27 cellular contexts compared by ENCODE assay signal in genomic region chr15:71066983-71067382, GRCh38. TPM values are rescaled to one million over a fixed set of nuclear protein-coding genes. Genes with fewer than 3 reads are reported as not detected.
DNase-seq lines count a peak whose midpoint lies in the region; ATAC-seq, FAIRE-seq and TF ChIP-seq lines count a peak whose summit lies in the region.
"Had no signal": no experiment of that assay in that cellular context is flagged by ENCODE, and none has a peak within 500 bp of the region (broad histone marks: within the 10 kb centered on the region; RNA-seq: fewer than 3 reads in every experiment).

No MANE protein-coding gene starts in this region.

- H3K9ac ChIP-seq in GM23248 (peak overlapping the region; percentile 55), H9 (ENCODE audit: extremely low read depth, insufficient read length, low read length) (no peak overlapping the region)

- TF ChIP-seq EP300 in A549 (IDR thresholded peaks at IDR 0.05): no peak

- H3K79me2 ChIP-seq in GM23248 (ENCODE audit: insufficient read depth): no peaks in the 10 kb centered on the region
- no peaks in the 10 kb centered on the region for H3K79me2 ChIP-seq in H9 (ENCODE audit: insufficient read depth, low read length)

- no peaks in the 10 kb centered on the region for H3K4me1 ChIP-seq in A549
- peaks cover 53% of the 10 kb centered on the region for H3K4me1 ChIP-seq in GM23248 (ENCODE audit: insufficient read depth)
- no peaks in the 10 kb centered on the region for H3K4me1 ChIP-seq in right cardiac atrium (ENCODE audit: control insufficient read depth, insufficient read depth, low read length)
- H3K4me1 ChIP-seq in H9 (ENCODE audit: insufficient read depth, low read length): no peaks in the 10 kb centered on the region
- H3K4me1 ChIP-seq: esophagus squamous epithelium, SJSA1 had no signal

- H2AK5ac ChIP-seq in H9 (ENCODE audit: insufficient read length, low read length): no peak overlapping the region

- in situ Hi-C loops in GM23248 (cut with MboI): no loop called here

- no peaks in the 10 kb centered on the region for H3K36me3 ChIP-seq in GM23248 (ENCODE audit: low read depth)
- H3K36me3 ChIP-seq: esophagus squamous epithelium, SJSA1 had no signal

- no peak overlapping the region for H4K8ac ChIP-seq in H9 (replicated peaks; ENCODE audit: insufficient read length, low read depth, low read length)

- no peak overlapping the region for H3K14ac ChIP-seq in H9 (ENCODE audit: insufficient read depth, low read length)

- H3K4me2 ChIP-seq in A549 (no peak overlapping the region), GM23248 (ENCODE audit: unreplicated experiment) (peak overlapping the region; percentile 32), H9 (ENCODE audit: insufficient read depth, insufficient read length, low read length) (no peak overlapping the region)

- H4K20me1 ChIP-seq in GM23248 (ENCODE audit: insufficient read depth) (no peaks in the 10 kb centered on the region), H9 (ENCODE audit: control insufficient read depth, insufficient read depth, insufficient read length) (no peaks in the 10 kb centered on the region)

- no peaks in the 10 kb centered on the region for H3K36me3 Mint-ChIP-seq in activated naive CD4-positive, alpha-beta T cell treated with anti-CD3 and anti-CD28 coated beads, Interleukin-2, amount 50 U/mL, for 72 hours
- H3K36me3 Mint-ChIP-seq in H9 (ENCODE audit: insufficient read depth in 1 of 3, low read depth in 3 of 3): no peaks in the 10 kb centered on the region; a peak in 1 of 7 replicates
- H3K36me3 Mint-ChIP-seq: type B pancreatic cell had no signal

- H3K18ac ChIP-seq in H9 (ENCODE audit: insufficient read length, low read depth, low read length): no peak overlapping the region

- H3K9me2 ChIP-seq in GM23248 (ENCODE audit: insufficient read depth): no peaks in the 10 kb centered on the region

- H3K27me3 ChIP-seq in GM23248 (replicated peaks; ENCODE audit: insufficient read depth) (no peaks in the 10 kb centered on the region), right cardiac atrium (ENCODE audit: control insufficient read depth, insufficient read depth) (no peaks in the 10 kb centered on the region), H9 (ENCODE audit: insufficient read depth, low read length) (peaks cover 2% of the 10 kb centered on the region; the same call in 1 of the 2 replicates)
- H3K27me3 ChIP-seq: esophagus squamous epithelium, SJSA1 had no signal

- no peaks in the 10 kb centered on the region; the same call in 1 of the 2 replicates for H3K27me3 Mint-ChIP-seq in H9 (ENCODE audit: low read depth)
- H3K27me3 Mint-ChIP-seq: type B pancreatic cell had no signal

- H4K91ac ChIP-seq in H9 (ENCODE audit: insufficient read length, low read depth, low read length): no peak overlapping the region

- CTCF ChIA-PET in A549 (lab: Yijun Ruan, JAX): interaction anchor here (0.5 kb wide), 1 partner anchor 26 kb away, joined by 3 read pairs; no protein-coding TSS in a partner anchor

- no peak overlapping the region for H2BK15ac ChIP-seq in H9 (ENCODE audit: low read depth, low read length)

- H3K4ac ChIP-seq in H9 (ENCODE audit: low read depth, low read length): no peak overlapping the region

- TF ChIP-seq CTCF in A549 (IDR thresholded peaks at IDR 0.05) (no peak), cardiac fibroblast (IDR thresholded peaks at IDR 0.05; ENCODE audit: low read depth, low read length) (no peak), H9 (conservative IDR thresholded peaks at IDR 0.05) (no peak)

- H3K27ac ChIP-seq in A549 (no peak overlapping the region), GM23248 (peak overlapping the region; percentile 88), right cardiac atrium (ENCODE audit: low read length) (no peak overlapping the region), H9 (ENCODE audit: insufficient read length, low read depth, low read length) (no peak overlapping the region)
- H3K27ac ChIP-seq: esophagus squamous epithelium, SJSA1 had no signal

- WGBS in A549 (ENCODE audit: missing lambda C conversion rate): 85% methylated on average over 5 of the region's 5 CpGs
- WGBS in GM23248 (ENCODE audit: low coverage in 1 of 2, low lambda C conversion rate in 2 of 2, missing lambda C conversion rate in 2 of 2), 2 experiments: 2 to 5% methylated on average over 5 of the region's 5 CpGs
- 74% methylated on average over 5 of the region's 5 CpGs for WGBS in right cardiac atrium
- whole genome bisulfite sequencing in H9 (ENCODE audit: extremely low coverage, insufficient read length, low lambda C conversion rate): no CpG with 5 or more reads among the region's 5 CpGs

- no peaks in the 10 kb centered on the region for H3K4me1 Mint-ChIP-seq in H9
- H3K4me1 Mint-ChIP-seq: activated B cell treated with CpG ODN at 0.5 μM for 24 hours; activated naive CD8-positive, alpha-beta T cell treated with anti-CD3 and anti-CD28 coated beads, Interleukin-2, amount 50 U/mL, for 24 hours; activated T-helper 17 cell treated with anti-CD3 and anti-CD28 coated beads, Interleukin-2, amount 50 U/mL, for 72 hours; neural crest cell had no signal

- no peak overlapping the region for H3T11ph ChIP-seq in H9 (ENCODE audit: low read length)

- H3K79me1 ChIP-seq in H9 (ENCODE audit: insufficient read depth, low read depth, low read length, poor library complexity, severe bottlenecking): no peaks in the 10 kb centered on the region

- H3K4me3 Mint-ChIP-seq in H9: no peak overlapping the region
- H3K4me3 Mint-ChIP-seq: activated B cell treated with CpG ODN at 0.5 μM for 24 hours; activated naive CD8-positive, alpha-beta T cell treated with anti-CD3 and anti-CD28 coated beads, Interleukin-2, amount 50 U/mL, for 24 hours; activated T-helper 17 cell treated with anti-CD3 and anti-CD28 coated beads, Interleukin-2, amount 50 U/mL, for 72 hours; neural crest cell; stimulated activated naive CD8-positive, alpha-beta T cell treated with anti-CD3 and anti-CD28 coated beads, Interleukin-15, Interleukin-2, amounts not matched to agents 100 ng/mL and 50 ng/mL, for 24 hours; type B pancreatic cell had no signal

- no peaks in the 10 kb centered on the region for H3K9me3 ChIP-seq in A549
- no peaks in the 10 kb centered on the region for H3K9me3 ChIP-seq in GM23248 (ENCODE audit: low read depth)
- H3K9me3 ChIP-seq in right cardiac atrium (ENCODE audit: control insufficient read depth, low read length): no peaks in the 10 kb centered on the region
- H3K9me3 ChIP-seq in H9 (ENCODE audit: control insufficient read depth, low read depth, low read length): no peaks in the 10 kb centered on the region
- H3K9me3 ChIP-seq: esophagus squamous epithelium, SJSA1 had no signal

- no peak overlapping the region for H2BK20ac ChIP-seq in H9 (ENCODE audit: low read depth, low read length, poor library complexity, severe bottlenecking)

- no peak overlapping the region for H2BK5ac ChIP-seq in H9 (ENCODE audit: insufficient read length, low read length)

- no peaks in the 10 kb centered on the region for H3K23me2 ChIP-seq in H9 (ENCODE audit: insufficient read length, low read depth, low read length, poor library complexity, severe bottlenecking)

- H2BK120ac ChIP-seq in H9 (ENCODE audit: low read depth, low read length, poor library complexity, severe bottlenecking): no peak overlapping the region

- TF ChIP-seq POLR2A in A549 (IDR thresholded peaks at IDR 0.05; ENCODE audit: low read length) (no peak), H54 (IDR thresholded peaks at IDR 0.05; ENCODE audit: low read depth, low read length) (no peak)

- no peak overlapping the region for H2BK12ac ChIP-seq in H9 (ENCODE audit: insufficient read length, low read depth, low read length)

- FAIRE-seq in A549 (lab: Jason Lieb, UNC): peak; percentile 13
- FAIRE-seq in H54 (lab: Jason Lieb, UNC): no peak

- peaks cover 20% of the 10 kb centered on the region for H3F3A ChIP-seq in GM23248 (ENCODE audit: insufficient read depth)

- H3K9me3 Mint-ChIP-seq in activated naive CD4-positive, alpha-beta T cell treated with anti-CD3 and anti-CD28 coated beads, Interleukin-2, amount 50 U/mL, for 72 hours: peaks cover 0 to 5% of the 10 kb centered on the region in 2 donors
- H3K9me3 Mint-ChIP-seq in H9: no peaks in the 10 kb centered on the region; a peak in 1 of 5 replicates
- H3K9me3 Mint-ChIP-seq: activated B cell treated with CpG ODN at 0.5 μM for 24 hours; activated naive CD8-positive, alpha-beta T cell treated with anti-CD3 and anti-CD28 coated beads, Interleukin-2, amount 50 U/mL, for 24 hours; activated T-helper 17 cell treated with anti-CD3 and anti-CD28 coated beads, Interleukin-2, amount 50 U/mL, for 72 hours; stimulated activated naive CD8-positive, alpha-beta T cell treated with anti-CD3 and anti-CD28 coated beads, Interleukin-15, Interleukin-2, amounts not matched to agents 100 ng/mL and 50 ng/mL, for 24 hours; type B pancreatic cell had no signal

- POLR2A ChIA-PET in A549 (lab: Yijun Ruan, JAX): no interaction called here

- H3K23ac ChIP-seq in H9 (ENCODE audit: insufficient read length, low read depth, low read length): no peak overlapping the region

- H3K56ac ChIP-seq in H9 (ENCODE audit: insufficient read length, low read depth, low read length): no peak overlapping the region

- ATAC-seq in A549 (no peak), right cardiac atrium (peak; percentile 55 to 56)
- ATAC-seq in activated naive CD4-positive, alpha-beta T cell treated with anti-CD3 and anti-CD28 coated beads, Interleukin-2, amount 50 U/mL, for 72 hours: no peak
- ATAC-seq: activated naive CD8-positive, alpha-beta T cell treated with anti-CD3 and anti-CD28 coated beads, Interleukin-2, amount 50 U/mL, for 24 hours; activated T-helper 17 cell treated with anti-CD3 and anti-CD28 coated beads, Interleukin-2, amount 50 U/mL, for 72 hours had no signal

- intact Hi-C loops in right cardiac atrium (cut with DNase I): loop anchor here in 1 of 4 donors (10.0 kb wide), 1 partner anchor 342 kb away; no protein-coding TSS in a partner anchor

- TF ChIP-seq RAD21 in A549 (conservative IDR thresholded peaks at IDR 0.05 in 1 of 2, IDR thresholded peaks at IDR 0.05 in 1 of 2): no peak

- H3K4me3 ChIP-seq in A549 (no peak overlapping the region), GM23248 (no peak overlapping the region), cardiac fibroblast (replicated peaks in 1 of 2; ENCODE audit: low read depth in 2 of 2, low read length in 2 of 2) (no peak overlapping the region), right cardiac atrium (ENCODE audit: low read length) (no peak overlapping the region)
- H3K4me3 ChIP-seq: esophagus squamous epithelium, SJSA1 had no signal

- H3K27ac Mint-ChIP-seq in activated naive CD4-positive, alpha-beta T cell treated with anti-CD3 and anti-CD28 coated beads, Interleukin-2, amount 50 U/mL, for 72 hours: no peak overlapping the region
- H3K27ac Mint-ChIP-seq in H9: no peak overlapping the region
- H3K27ac Mint-ChIP-seq: activated B cell treated with CpG ODN at 0.5 μM for 24 hours; activated naive CD8-positive, alpha-beta T cell treated with anti-CD3 and anti-CD28 coated beads, Interleukin-2, amount 50 U/mL, for 24 hours; activated T-helper 17 cell treated with anti-CD3 and anti-CD28 coated beads, Interleukin-2, amount 50 U/mL, for 72 hours; stimulated activated naive CD8-positive, alpha-beta T cell treated with anti-CD3 and anti-CD28 coated beads, Interleukin-15, Interleukin-2, amounts not matched to agents 100 ng/mL and 50 ng/mL, for 24 hours; type B pancreatic cell had no signal

- DNase-seq in A549 (ENCODE audit: low read depth in 1 of 2, low spot score in 1 of 2) (no peak), GM23248 (peak; percentile 95), cardiac fibroblast (ENCODE audit: low read depth in 2 of 2) (peak; percentile 93 to 94), right cardiac atrium (peak in 1 of 3 donors; percentile 22), H54 (ENCODE audit: insufficient read length, low spot score) (no peak), KG1 (lab: John Stamatoyannopoulos, UW) (no peak), H9 (no peak)
- no peak for DNase-seq in activated naive CD4-positive, alpha-beta T cell treated with anti-CD3 and anti-CD28 coated beads, Interleukin-2, amount 50 U/mL, for 72 hours (ENCODE audit: low spot score in 2 of 2)
- DNase-seq: activated B cell treated with CpG ODN at 0.5 μM for 24 hours; activated CD8-positive, alpha-beta memory T cell treated with anti-CD3 and anti-CD28 coated beads for 24 hours; activated naive CD8-positive, alpha-beta T cell treated with anti-CD3 and anti-CD28 coated beads, Interleukin-2, amount 50 U/mL, for 24 hours; caudate nucleus; DND-41; esophagus squamous epithelium; hypothalamus; kidney glomerular epithelial cell; midbrain; NCI-H1092; NCI-H2081 treated with DMSO at 0.1 percent for 48 hours; NCI-H526; stimulated activated CD4-positive, alpha-beta T cell treated with anti-CD3 and anti-CD28 coated beads, Interleukin-1b, Interleukin-23, amount 100 ng/mL, for 48 hours; T-helper 2 cell had no signal

- H2AFZ ChIP-seq in GM23248: no peak overlapping the region
- no peak overlapping the region for H2AFZ ChIP-seq in H9 (ENCODE audit: low read length)

- no peak overlapping the region for H4K5ac ChIP-seq in H9 (ENCODE audit: insufficient read length, low read depth, low read length)

RNA-seq across cellular contexts. Expression of gene THSD4, which starts 48.3 kb away (rescaled TPM):
- 40.7 and 47.4 TPM in 2 replicates for polyA plus RNA-seq in A549 (2011; rRNA removed)
- 11.8 and 13.5 TPM in 2 replicates for polyA plus RNA-seq in A549 (2012; cell fraction: cytosol; rRNA removed)
- 29.7 and 30.3 TPM in 2 replicates for polyA plus RNA-seq in A549 (2012; cell fraction: nucleus; rRNA removed)
- 14.6 to 15.8 TPM (median 15.3 TPM) in 3 replicates for polyA plus RNA-seq in A549 (2017; fragmentation: RNase III; extraction: RNeasy Plus Mini Kit Qiagen cat#74134 plus additional on column Dnase treatment)
- polyA minus RNA-seq in A549 (2011; rRNA and poly(A)+ RNA removed): 79.8 and 103 TPM in 2 replicates
- total RNA-seq in GM23248 (2014; rRNA removed; shearing (Covaris generic)): 50.6 and 58.9 TPM in 2 replicates
- 13.3 and 14.2 TPM in 2 replicates for polyA plus RNA-seq in GM23248 (2016; fragmentation: Nextera tagmentation; extraction: Ambion mirVana)
- 10 to 100 TPM; 63.6 to 93.8 (median 73.8) TPM for total RNA-seq in right cardiac atrium
- polyA plus RNA-seq in right cardiac atrium: 40.5 TPM
- not detected for total RNA-seq in activated naive CD4-positive, alpha-beta T cell treated with anti-CD3 and anti-CD28 coated beads, Interleukin-2, amount 50 U/mL, for 72 hours
- total RNA-seq in H9 (2021): 5.5 and 5.7 TPM in 2 replicates
- total RNA-seq: activated B cell treated with CpG ODN at 0.5 μM for 24 hours had no signal

Comparison
In these comparisons a context has a peak if more than half of its experiments do, and no peak if none do; other contexts are left out.
1. ATAC-seq: peak in right cardiac atrium (2 of 2); none in A549 (0 of 2) and activated naive CD4-positive, alpha-beta T cell treated with anti-CD3 and anti-CD28 coated beads, Interleukin-2, amount 50 U/mL, for 72 hours (0 of 2).
2. DNase-seq: peak in GM23248 (single experiment) and cardiac fibroblast (2 of 2); none in A549 (0 of 2), H54 (single experiment), activated naive CD4-positive, alpha-beta T cell treated with anti-CD3 and anti-CD28 coated beads, Interleukin-2, amount 50 U/mL, for 72 hours (0 of 2), KG1 (single experiment) and H9 (single experiment).